10 cellular contexts compared by ENCODE assay signal in genomic region chr2:43090317-43090716, GRCh38.
"Had no signal": no experiment of that assay in that cellular context is flagged by ENCODE, and none has a peak within 500 bp of the region (broad histone marks: within the 10 kb centered on the region; RNA-seq: fewer than 3 reads in every experiment).

No MANE protein-coding gene starts in this region.

- ATAC-seq: GM23338, HCT116 had no signal

- H3K9ac ChIP-seq: KMS-11 had no signal

- H3K36me3 ChIP-seq: HAP-1 had no signal

- H3K27ac ChIP-seq: KMS-11 had no signal

- FAIRE-seq: HTR-8/SVneo had no signal

- H3K4me2 ChIP-seq: GM23338, KMS-11 had no signal

- H3K27ac Mint-ChIP-seq: GM23338, HFFc6 had no signal

- DNase-seq: H7, HFFc6, IMR-90, Karpas-422, KBM-7 had no signal

- H3K4me1 ChIP-seq: HAP-1 had no signal

- H3K9me3 ChIP-seq: HAP-1 had no signal

- H2AFZ ChIP-seq: GM23338 had no signal

- H3K4me3 ChIP-seq: GM23338, HAP-1 had no signal

- H3K4me3 Mint-ChIP-seq: GM23338, HFFc6 had no signal
